ENCODE assay signal across 8 cellular contexts in the genomic region with DNA sequence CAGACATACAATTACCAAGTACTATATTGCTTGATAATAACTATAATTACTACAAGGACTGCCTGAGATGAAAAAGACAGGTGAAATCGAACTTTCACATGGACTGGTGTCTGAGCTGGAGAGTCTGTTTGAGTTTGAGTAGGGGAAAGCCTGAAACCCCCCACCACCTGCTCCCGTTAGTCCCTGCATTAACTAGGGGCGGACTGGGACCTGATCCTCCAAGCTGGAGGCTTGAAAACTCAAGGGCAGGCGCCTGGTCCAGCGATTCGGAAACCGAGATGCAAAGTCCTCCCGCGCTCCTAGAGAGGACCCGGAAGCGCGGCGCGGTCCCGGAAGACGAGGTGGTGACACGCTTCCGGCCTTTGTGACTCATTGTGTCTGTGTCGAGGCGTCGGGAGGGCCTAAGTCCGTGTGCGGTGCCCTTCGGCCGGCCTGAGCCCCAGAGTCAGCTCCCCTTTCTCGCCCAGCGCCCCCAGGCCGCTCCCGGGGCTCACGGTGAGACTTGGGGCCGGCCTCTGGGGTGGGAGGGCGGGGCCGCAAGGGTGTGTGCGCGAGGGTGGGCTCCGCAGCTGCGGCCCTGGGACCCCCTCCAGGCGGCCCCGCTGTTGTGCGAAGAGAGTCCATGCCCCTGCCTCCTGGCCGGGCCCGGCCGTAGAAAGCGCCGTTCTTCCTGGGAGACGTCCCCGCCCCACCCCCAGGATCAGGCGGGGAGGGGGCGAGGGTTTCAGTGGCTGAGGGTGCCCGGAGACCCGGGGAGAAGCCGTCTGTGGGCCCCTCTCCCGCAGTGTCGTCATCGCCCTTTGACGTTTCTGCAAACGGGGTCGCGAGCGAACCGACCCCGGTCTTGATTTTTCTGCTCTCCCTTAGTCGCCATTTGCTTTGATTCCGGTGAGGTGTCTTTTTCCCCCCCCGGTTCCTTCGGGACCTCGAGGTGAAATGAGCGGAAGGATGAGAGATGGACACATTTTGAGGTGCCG. TPM values are rescaled to one million over a fixed set of nuclear protein-coding genes. Genes with fewer than 3 reads are reported as not detected.
DNase-seq lines count a peak whose midpoint lies in the region; TF ChIP-seq lines count a peak whose summit lies in the region.

A gene (plus strand): TSS at position 365 of the 977 bp plus-strand sequence. CDS start 7,911 bp downstream, outside the sequence.

- no peaks in the 10 kb centered on the region for H3K9me3 ChIP-seq in SK-N-SH

- POLR2A ChIA-PET in SK-N-SH (lab: Yijun Ruan, JAX), result interaction anchor here (0.7 to 3.5 kb wide), 17 partner anchors 10 to 399 kb away, joined by 3 to 24 read pairs (median 4); a partner anchor contains a TSS

- TF ChIP-seq EP300 in SK-N-SH (IDR thresholded peaks at IDR 0.05; ENCODE audit: borderline replicate concordance in 1 of 2, low read depth in 1 of 2, low read length in 1 of 2), result no peak

- no peaks in the 10 kb centered on the region for H3K27me3 ChIP-seq in SK-N-SH (ENCODE audit: insufficient read depth)

- H3K9me2 ChIP-seq in SK-N-SH, result no peaks in the 10 kb centered on the region

- H3K36me3 ChIP-seq in SK-N-SH (replicated peaks in 1 of 2; ENCODE audit: control insufficient read depth in 1 of 2, insufficient read depth in 2 of 2, low read length in 1 of 2), result peaks cover 5 to 7% of the 10 kb centered on the region in 2 experiments

- 3% methylated on average over 44 of the region's 69 CpGs for WGBS in SK-N-SH (ENCODE audit: low lambda C conversion rate)

- H3K4me1 ChIP-seq in SK-N-SH (ENCODE audit: control insufficient read depth in 1 of 2, insufficient read depth in 2 of 2, low read depth in 1 of 2, low read length in 1 of 2), result peaks cover 0 to 12% of the 10 kb centered on the region in 2 experiments; a peak in 3 of 4 replicates

- H3K79me2 ChIP-seq in SK-N-SH (ENCODE audit: insufficient read depth), result peaks cover 50% of the 10 kb centered on the region

- H2AFZ ChIP-seq in SK-N-SH (ENCODE audit: low read depth), result peak within 1 kb of the TSS; percentile 100

- peaks cover 39% of the 10 kb centered on the region for H4K20me1 ChIP-seq in SK-N-SH (ENCODE audit: insufficient read depth)

- CTCF ChIA-PET in SK-N-SH (lab: Yijun Ruan, JAX), result interaction anchor here (0.7 to 7.3 kb wide), 9 partner anchors 18 to 117 kb away, joined by 3 to 59 read pairs (median 5); a partner anchor contains a TSS

- TF ChIP-seq CTCF in HFF-Myc (IDR thresholded peaks at IDR 0.05; ENCODE audit: low read depth, low read length, missing control alignments) (no peak), SK-N-SH (IDR thresholded peaks at IDR 0.05) (no peak)

- no peak; the same call in 1 of the 2 replicates for TF ChIP-seq RAD21 in SK-N-SH (IDR thresholded peaks at IDR 0.05; ENCODE audit: low read length)

- peak within 1 kb of the TSS; percentile 99 for H3K9ac ChIP-seq in SK-N-SH

- H3K27ac ChIP-seq in SK-N-SH (ENCODE audit: low read depth in 2 of 2, low read length in 1 of 2), result peak within 1 kb of the TSS; percentile 78 to 85

- H3K4me3 ChIP-seq in HFF-Myc (replicated peaks; ENCODE audit: low read depth, low read length), result peak within 1 kb of the TSS; percentile 99
- H3K4me3 ChIP-seq in SK-N-SH (ENCODE audit: low read depth in 2 of 2, low read length in 1 of 2), result peak within 1 kb of the TSS; percentile 78 to 89

- peak; percentile 80 for DNase-seq in GM04504 (ENCODE audit: low read depth)
- peak; percentile 79 for DNase-seq in HFF-Myc (ENCODE audit: extremely low read depth, low read depth)
- DNase-seq in NAMALWA (ENCODE audit: low spot score), result peak; percentile 97
- DNase-seq in SK-N-SH, result peak; percentile 98
- peak; percentile 85 for DNase-seq in activated naive CD4-positive, alpha-beta T cell treated with anti-CD3 and anti-CD28 coated beads, Interleukin-2, amount 50 U/mL, for 16 hours
- DNase-seq in globus pallidus (ENCODE audit: low spot score), result peak; percentile 92
- DNase-seq in nucleus accumbens (lab: John Stamatoyannopoulos, UW), result peak; percentile 13 to 94 (median 83)
- DNase-seq in superior temporal gyrus (ENCODE audit: extremely low spot score), result peak; percentile 98

- peak within 1 kb of the TSS; percentile 76 for H3K4me2 ChIP-seq in SK-N-SH

- H3F3A ChIP-seq in SK-N-SH (replicated peaks; ENCODE audit: insufficient read depth), result no peaks in the 10 kb centered on the region

TF ChIP-seq in SK-N-SH, 30 proteins besides CTCF, POLR2A, EP300 and RAD21 (continues in another document):
- peak; percentile 56; the same call in 1 of the 2 replicates for TF ChIP-seq YY1 (IDR thresholded peaks at IDR 0.05; ENCODE audit: low read depth)
- TF ChIP-seq, protein P1, sequence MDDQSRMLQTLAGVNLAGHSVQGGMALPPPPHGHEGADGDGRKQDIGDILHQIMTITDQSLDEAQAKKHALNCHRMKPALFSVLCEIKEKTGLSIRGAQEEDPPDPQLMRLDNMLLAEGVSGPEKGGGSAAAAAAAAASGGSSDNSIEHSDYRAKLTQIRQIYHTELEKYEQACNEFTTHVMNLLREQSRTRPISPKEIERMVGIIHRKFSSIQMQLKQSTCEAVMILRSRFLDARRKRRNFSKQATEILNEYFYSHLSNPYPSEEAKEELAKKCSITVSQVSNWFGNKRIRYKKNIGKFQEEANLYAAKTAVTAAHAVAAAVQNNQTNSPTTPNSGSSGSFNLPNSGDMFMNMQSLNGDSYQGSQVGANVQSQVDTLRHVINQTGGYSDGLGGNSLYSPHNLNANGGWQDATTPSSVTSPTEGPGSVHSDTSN (IDR thresholded peaks at IDR 0.05), result 0 out of 2 replicates have a peak, but pooled peaks have one; percentile 18
- TF ChIP-seq GABPA (IDR thresholded peaks at IDR 0.05; ENCODE audit: low read depth), result peak; percentile 97
- TF ChIP-seq JUND (IDR thresholded peaks at IDR 0.05), result peak; percentile 85
- peak; percentile 52 for TF ChIP-seq MXI1 (IDR thresholded peaks at IDR 0.05; ENCODE audit: low read depth, low read length)
- peak; percentile 99 for TF ChIP-seq TAF1 (IDR thresholded peaks at IDR 0.05; ENCODE audit: borderline replicate concordance, low read depth, low read length)
- TF ChIP-seq, protein P2, sequence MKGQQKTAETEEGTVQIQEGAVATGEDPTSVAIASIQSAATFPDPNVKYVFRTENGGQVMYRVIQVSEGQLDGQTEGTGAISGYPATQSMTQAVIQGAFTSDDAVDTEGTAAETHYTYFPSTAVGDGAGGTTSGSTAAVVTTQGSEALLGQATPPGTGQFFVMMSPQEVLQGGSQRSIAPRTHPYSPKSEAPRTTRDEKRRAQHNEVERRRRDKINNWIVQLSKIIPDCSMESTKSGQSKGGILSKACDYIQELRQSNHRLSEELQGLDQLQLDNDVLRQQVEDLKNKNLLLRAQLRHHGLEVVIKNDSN (IDR thresholded peaks at IDR 0.05; ENCODE audit: borderline replicate concordance, low read depth), result no peak
- TF ChIP-seq FOXJ3 (CRISPR knock-in tag; IDR thresholded peaks at IDR 0.05), result peak; percentile 43; the same call in 1 of the 2 replicates
- peak; percentile 94; the same call in 1 of the 2 replicates for TF ChIP-seq FOSL2 (IDR thresholded peaks at IDR 0.05; ENCODE audit: borderline replicate concordance, low read depth)
- peak; percentile 95; the same call in 1 of the 2 replicates for TF ChIP-seq SIN3A (IDR thresholded peaks at IDR 0.05; ENCODE audit: borderline replicate concordance, low read depth, low read length)
- peak; percentile 96 for TF ChIP-seq POLR2AphosphoS5 (IDR thresholded peaks at IDR 0.05; ENCODE audit: low read depth, low read length)
- TF ChIP-seq FOXM1 (IDR thresholded peaks at IDR 0.05; ENCODE audit: low read depth), result no peak
- TF ChIP-seq RXRA (IDR thresholded peaks at IDR 0.05; ENCODE audit: borderline replicate concordance, low read depth), result no peak
- TF ChIP-seq, protein P3, sequence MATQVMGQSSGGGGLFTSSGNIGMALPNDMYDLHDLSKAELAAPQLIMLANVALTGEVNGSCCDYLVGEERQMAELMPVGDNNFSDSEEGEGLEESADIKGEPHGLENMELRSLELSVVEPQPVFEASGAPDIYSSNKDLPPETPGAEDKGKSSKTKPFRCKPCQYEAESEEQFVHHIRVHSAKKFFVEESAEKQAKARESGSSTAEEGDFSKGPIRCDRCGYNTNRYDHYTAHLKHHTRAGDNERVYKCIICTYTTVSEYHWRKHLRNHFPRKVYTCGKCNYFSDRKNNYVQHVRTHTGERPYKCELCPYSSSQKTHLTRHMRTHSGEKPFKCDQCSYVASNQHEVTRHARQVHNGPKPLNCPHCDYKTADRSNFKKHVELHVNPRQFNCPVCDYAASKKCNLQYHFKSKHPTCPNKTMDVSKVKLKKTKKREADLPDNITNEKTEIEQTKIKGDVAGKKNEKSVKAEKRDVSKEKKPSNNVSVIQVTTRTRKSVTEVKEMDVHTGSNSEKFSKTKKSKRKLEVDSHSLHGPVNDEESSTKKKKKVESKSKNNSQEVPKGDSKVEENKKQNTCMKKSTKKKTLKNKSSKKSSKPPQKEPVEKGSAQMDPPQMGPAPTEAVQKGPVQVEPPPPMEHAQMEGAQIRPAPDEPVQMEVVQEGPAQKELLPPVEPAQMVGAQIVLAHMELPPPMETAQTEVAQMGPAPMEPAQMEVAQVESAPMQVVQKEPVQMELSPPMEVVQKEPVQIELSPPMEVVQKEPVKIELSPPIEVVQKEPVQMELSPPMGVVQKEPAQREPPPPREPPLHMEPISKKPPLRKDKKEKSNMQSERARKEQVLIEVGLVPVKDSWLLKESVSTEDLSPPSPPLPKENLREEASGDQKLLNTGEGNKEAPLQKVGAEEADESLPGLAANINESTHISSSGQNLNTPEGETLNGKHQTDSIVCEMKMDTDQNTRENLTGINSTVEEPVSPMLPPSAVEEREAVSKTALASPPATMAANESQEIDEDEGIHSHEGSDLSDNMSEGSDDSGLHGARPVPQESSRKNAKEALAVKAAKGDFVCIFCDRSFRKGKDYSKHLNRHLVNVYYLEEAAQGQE (IDR thresholded peaks at IDR 0.05; ENCODE audit: low read depth, low read length), result peak; percentile 79
- peak; percentile 99 for TF ChIP-seq ELF1 (IDR thresholded peaks at IDR 0.05)
- TF ChIP-seq, protein P4, sequence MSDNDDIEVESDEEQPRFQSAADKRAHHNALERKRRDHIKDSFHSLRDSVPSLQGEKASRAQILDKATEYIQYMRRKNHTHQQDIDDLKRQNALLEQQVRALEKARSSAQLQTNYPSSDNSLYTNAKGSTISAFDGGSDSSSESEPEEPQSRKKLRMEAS (IDR thresholded peaks at IDR 0.05; ENCODE audit: low read depth), result peak; percentile 93
- TF ChIP-seq MEF2A (IDR thresholded peaks at IDR 0.05; ENCODE audit: borderline replicate concordance, low read depth), result no peak
- TF ChIP-seq SMC3 (IDR thresholded peaks at IDR 0.05; ENCODE audit: low read depth, low read length), result no peak

RNA-seq across cellular contexts. Expression of the gene that starts here (rescaled TPM):
- polyA plus RNA-seq in SK-N-SH (2012; rRNA removed), result 21.1 and 30.7 TPM in 2 replicates
- polyA plus RNA-seq in SK-N-SH (2012; cell fraction: cytosol; rRNA removed), result 21.8 and 23.1 TPM in 2 replicates
- 53.7 and 53.9 TPM in 2 replicates for polyA plus RNA-seq in SK-N-SH (2012; cell fraction: nucleus; rRNA removed)

Comparison
In these comparisons a context has a peak if more than half of its experiments do, and no peak if none do; other contexts are left out.
1. Peak in every context shown above with its lines: DNase-seq, H3K4me3 ChIP-seq and H3K27ac ChIP-seq.